ENCODE assay signal across 23 cellular contexts in the genomic region with DNA sequence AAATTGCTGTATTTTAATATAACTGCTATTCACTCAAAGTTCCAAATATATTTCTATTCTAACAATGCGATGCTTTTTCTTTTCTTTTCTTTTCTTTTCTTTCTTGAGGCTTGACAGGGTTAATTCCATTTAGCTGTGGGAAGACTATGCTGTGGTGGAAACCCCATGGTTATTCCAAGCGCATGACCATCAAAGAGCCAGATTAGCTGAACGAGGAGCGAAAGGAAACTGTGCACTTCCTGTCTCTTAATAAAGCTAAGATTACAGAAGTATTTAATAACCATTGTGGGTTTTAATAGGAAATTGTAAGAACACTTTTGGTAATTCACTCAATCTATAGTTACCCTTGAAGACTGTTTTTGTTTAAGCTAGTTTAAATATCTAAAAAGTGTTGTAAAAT.
DNase-seq lines count a peak whose midpoint lies in the region; ATAC-seq, FAIRE-seq and TF ChIP-seq lines count a peak whose summit lies in the region.
"Had no signal": no experiment of that assay in that cellular context is flagged by ENCODE, and none has a peak within 500 bp of the region (broad histone marks: within the 10 kb centered on the region; RNA-seq: fewer than 3 reads in every experiment).

No MANE protein-coding gene starts in this region.

- no peak overlapping the region for H2BK5ac ChIP-seq in mesendoderm (ENCODE audit: low read length)

- no peak overlapping the region for H3K4me3 ChIP-seq in BLaER1
- no peak overlapping the region for H3K4me3 ChIP-seq in choroid plexus epithelial cell (ENCODE audit: low read depth, low read length)
- H3K4me3 ChIP-seq in mesendoderm (ENCODE audit: low read length) = no peak overlapping the region
- H3K4me3 ChIP-seq in aorta (ENCODE audit: low read length in 2 of 2) = no peak overlapping the region
- no peak overlapping the region for H3K4me3 ChIP-seq in esophagus muscularis mucosa
- H3K4me3 ChIP-seq: GM12878, K562, MG63 had no signal

- TF ChIP-seq CTCF in choroid plexus epithelial cell (conservative IDR thresholded peaks at IDR 0.05; ENCODE audit: low read depth, low read length) = no peak
- no peak for TF ChIP-seq CTCF in esophagus muscularis mucosa (IDR thresholded peaks at IDR 0.05)

- no peak overlapping the region for H3K18ac ChIP-seq in mesendoderm (ENCODE audit: low read length)

- DNase-seq in Kasumi-1 (lab: John Stamatoyannopoulos, UW) (peak; percentile 5 to 11), choroid plexus epithelial cell (ENCODE audit: low read depth) (peak; percentile 21), mesendoderm (peak; percentile 13), aorta (no peak), GM12891 (ENCODE audit: insufficient read length, low spot score) (no peak), esophagus muscularis mucosa (ENCODE audit: extremely low spot score) (no peak)
- DNase-seq: Caco-2; CD8-positive, alpha-beta T cell; EL; GDM1; MG63; NCI-H1105 treated with DMSO at 0.1 percent for 48 hours; NCI-H2029 treated with DMSO at 0.1 percent for 48 hours; NCI-H446 treated with DMSO at 0.1 percent for 48 hours; NCI-H526; SHP77 had no signal

- no peak overlapping the region for H4K5ac ChIP-seq in mesendoderm (ENCODE audit: low read length)

- H3K27me3 ChIP-seq in BLaER1 (no peaks in the 10 kb centered on the region), mesendoderm (ENCODE audit: insufficient read depth, low read length, poor library complexity) (no peaks in the 10 kb centered on the region), aorta (ENCODE audit: control insufficient read depth in 1 of 2, insufficient read depth in 2 of 2, low read length in 1 of 2) (no peaks in the 10 kb centered on the region), esophagus muscularis mucosa (no peaks in the 10 kb centered on the region)
- H3K27me3 ChIP-seq: MG63 had no signal

- H3K27ac ChIP-seq in BLaER1 (no peak overlapping the region), mesendoderm (ENCODE audit: low read depth, low read length) (no peak overlapping the region), aorta (ENCODE audit: low read depth in 1 of 2, low read length in 2 of 2) (no peak overlapping the region), esophagus muscularis mucosa (replicated peaks in 1 of 4) (no peak overlapping the region)
- H3K27ac ChIP-seq: C4-2B, HL-60, RWPE1 had no signal

- intact Hi-C loops in aorta (cut with DNase I) = no loop called here
- intact Hi-C loops in esophagus muscularis mucosa (cut with DNase I) = no loop called here

- no peak overlapping the region for H4K8ac ChIP-seq in mesendoderm (ENCODE audit: low read depth, low read length)

- H3K79me1 ChIP-seq in mesendoderm (ENCODE audit: low read length) = no peaks in the 10 kb centered on the region

- TF ChIP-seq EP300 in esophagus muscularis mucosa (IDR thresholded peaks at IDR 0.05) = no peak

- H3K36me3 ChIP-seq in BLaER1 (no peaks in the 10 kb centered on the region), mesendoderm (ENCODE audit: control insufficient read depth, insufficient read depth, low read length) (no peaks in the 10 kb centered on the region), aorta (ENCODE audit: control insufficient read depth in 1 of 2, insufficient read depth in 2 of 2, low read length in 1 of 2) (no peaks in the 10 kb centered on the region), esophagus muscularis mucosa (no peaks in the 10 kb centered on the region)
- H3K36me3 ChIP-seq: MG63 had no signal

- ATAC-seq in aorta (ENCODE audit: low FRiP score) = no peak
- ATAC-seq: CD8-positive, alpha-beta T cell; GM12878; K562; Panc1 had no signal

- no peak overlapping the region for H2BK120ac ChIP-seq in mesendoderm (ENCODE audit: low read depth, low read length)

- TF ChIP-seq POLR2A in GM12891 (IDR thresholded peaks at IDR 0.05; ENCODE audit: low read depth, low read length) (no peak), esophagus muscularis mucosa (IDR thresholded peaks at IDR 0.05; ENCODE audit: low read depth) (no peak)

- no peaks in the 10 kb centered on the region for H4K20me1 ChIP-seq in BLaER1

- FAIRE-seq in GM12891 (lab: Jason Lieb, UNC) = no peak
- FAIRE-seq: GM12878, K562 had no signal

- no peaks in the 10 kb centered on the region for H3K79me2 ChIP-seq in mesendoderm (ENCODE audit: control insufficient read depth, insufficient read depth, low read length)

- H2AK5ac ChIP-seq in mesendoderm (ENCODE audit: low read length) = no peak overlapping the region

- H3K4me1 ChIP-seq in BLaER1 = peaks cover 15% of the 10 kb centered on the region
- no peaks in the 10 kb centered on the region for H3K4me1 ChIP-seq in mesendoderm (ENCODE audit: control insufficient read depth, low read depth, low read length)
- H3K4me1 ChIP-seq in aorta (ENCODE audit: control insufficient read depth in 1 of 2, insufficient read depth in 2 of 2, low read length in 2 of 2) = no peaks in the 10 kb centered on the region
- no peaks in the 10 kb centered on the region for H3K4me1 ChIP-seq in esophagus muscularis mucosa
- H3K4me1 ChIP-seq: Caco-2 had no signal

- H3K4me2 ChIP-seq in BLaER1 (peak overlapping the region; percentile 66), mesendoderm (ENCODE audit: low read length) (no peak overlapping the region)

- no peak overlapping the region for H3K56ac ChIP-seq in mesendoderm (ENCODE audit: low read length)

- H3K23ac ChIP-seq in mesendoderm (ENCODE audit: low read length) = no peak overlapping the region

- H3K9ac ChIP-seq in BLaER1 (no peak overlapping the region), mesendoderm (ENCODE audit: low read length) (no peak overlapping the region)

- H3K4ac ChIP-seq in mesendoderm (ENCODE audit: low read depth, low read length) = no peak overlapping the region

- H2BK15ac ChIP-seq in mesendoderm (replicated peaks; ENCODE audit: low read depth) = no peak overlapping the region

- H3K9me3 ChIP-seq in BLaER1 (no peaks in the 10 kb centered on the region), aorta (ENCODE audit: control insufficient read depth, low read length) (no peaks in the 10 kb centered on the region), esophagus muscularis mucosa (no peaks in the 10 kb centered on the region)
- H3K9me3 ChIP-seq: Caco-2, MG63 had no signal

- no CpG with 5 or more reads among the region's 4 CpGs for WGBS in mesendoderm (ENCODE audit: extremely low coverage, insufficient coverage, low lambda C conversion rate)
- WGBS in aorta, 2 donors = 53% methylated on average over 4 of the region's 4 CpGs
- 66% methylated on average over 4 of the region's 4 CpGs for whole genome bisulfite sequencing in esophagus muscularis mucosa

TF ChIP-seq in GM12891, 5 proteins besides CTCF, POLR2A, EP300 and RAD21:
- TF ChIP-seq PAX5 (IDR thresholded peaks at IDR 0.05; ENCODE audit: insufficient read depth, low read length, severe bottlenecking) (no peak), POLR2AphosphoS5 (IDR thresholded peaks at IDR 0.05; ENCODE audit: low read depth, low read length) (no peak), TAF1 (IDR thresholded peaks at IDR 0.05; ENCODE audit: low read depth, low read length) (no peak), POU2F2 (IDR thresholded peaks at IDR 0.05; ENCODE audit: low read depth, low read length) (no peak), SPI1 (IDR thresholded peaks at IDR 0.05; ENCODE audit: low read depth, low read length) (no peak)

Comparison
In these comparisons a context has a peak if more than half of its experiments do, and no peak if none do; other contexts are left out.
1. DNase-seq: peak in Kasumi-1 (2 of 2), choroid plexus epithelial cell (single experiment) and mesendoderm (single experiment); none in aorta (0 of 2), GM12891 (single experiment) and esophagus muscularis mucosa (single experiment).